In genomic region chr3:18499256-18499655, GRCh38 we compare ENCODE assay signal across 8 cellular contexts.
DNase-seq lines count a peak whose midpoint lies in the region; ATAC-seq and TF ChIP-seq lines count a peak whose summit lies in the region.

No MANE protein-coding gene starts in this region.

- H3K4me3 ChIP-seq in BLaER1 (no peak overlapping the region), foreskin fibroblast (ENCODE audit: low read depth in 1 of 2, low read length in 2 of 2) (no peak overlapping the region)

- ATAC-seq in GM19043 (IDR thresholded peaks at IDR 0.05; ENCODE audit: low read depth, unreplicated experiment) (peak; percentile 86), HG03103 (IDR thresholded peaks at IDR 0.05; ENCODE audit: low read depth, unreplicated experiment) (peak; percentile 64)

- H3K4me2 ChIP-seq in BLaER1: peak overlapping the region; percentile 60

- intact Hi-C loops in activated CD4-positive, alpha-beta memory T cell treated with anti-CD3 and anti-CD28 coated beads for 36 hours (cut with micrococcal nuclease): no loop called here

- H3K9me3 Mint-ChIP-seq in activated CD4-positive, alpha-beta memory T cell treated with anti-CD3 and anti-CD28 coated beads for 36 hours: no peaks in the 10 kb centered on the region

- peak overlapping the region; percentile 31 for H3K27ac Mint-ChIP-seq in activated CD4-positive, alpha-beta memory T cell treated with anti-CD3 and anti-CD28 coated beads for 36 hours

- DNase-seq in activated CD4-positive, alpha-beta memory T cell treated with anti-CD3 and anti-CD28 coated beads for 36 hours: peak; percentile 19
- DNase-seq in NCI-H446 treated with DMSO at 0.1 percent for 48 hours (lab: John Stamatoyannopoulos, UW) (no peak), foreskin fibroblast (no peak), NCI-H2081 treated with DMSO at 0.1 percent for 48 hours (lab: John Stamatoyannopoulos, UW) (no peak)
- no peak for DNase-seq in stimulated activated CD4-positive, alpha-beta T cell treated with anti-CD3 and anti-CD28 coated beads, Interleukin-4, amount 100 ng/mL, for 1 hour

- H3K36me3 ChIP-seq in BLaER1: no peaks in the 10 kb centered on the region

- peaks cover 37% of the 10 kb centered on the region for H3K4me1 Mint-ChIP-seq in activated CD4-positive, alpha-beta memory T cell treated with anti-CD3 and anti-CD28 coated beads for 36 hours (ENCODE audit: low read depth)

- H3K4me3 Mint-ChIP-seq in activated CD4-positive, alpha-beta memory T cell treated with anti-CD3 and anti-CD28 coated beads for 36 hours: no peak overlapping the region

- POLR2A ChIA-PET in activated CD4-positive, alpha-beta memory T cell treated with anti-CD3 and anti-CD28 coated beads for 36 hours (lab: Charles Lee): no interaction called here

- H3K9me3 ChIP-seq in BLaER1: peaks cover 3% of the 10 kb centered on the region; the same call in 1 of the 2 replicates

- no peaks in the 10 kb centered on the region for H4K20me1 ChIP-seq in BLaER1

- no peak for TF ChIP-seq CTCF in foreskin fibroblast (IDR thresholded peaks at IDR 0.05; ENCODE audit: low read depth, low read length)

- no peak overlapping the region for H3K9ac ChIP-seq in BLaER1

- no peak overlapping the region for H3K27ac ChIP-seq in BLaER1

- H3K4me1 ChIP-seq in BLaER1: peaks cover 22% of the 10 kb centered on the region

- peaks cover 2% of the 10 kb centered on the region for H3K36me3 Mint-ChIP-seq in activated CD4-positive, alpha-beta memory T cell treated with anti-CD3 and anti-CD28 coated beads for 36 hours

- no peaks in the 10 kb centered on the region for H3K27me3 Mint-ChIP-seq in activated CD4-positive, alpha-beta memory T cell treated with anti-CD3 and anti-CD28 coated beads for 36 hours

- H3K27me3 ChIP-seq in BLaER1: no peaks in the 10 kb centered on the region

- CTCF ChIA-PET in activated CD4-positive, alpha-beta memory T cell treated with anti-CD3 and anti-CD28 coated beads for 36 hours (lab: Charles Lee): no interaction called here
